1 cellular context compared by ENCODE assay signal in genomic region chr10:85612833-85613232, GRCh38.
TF ChIP-seq lines count a peak whose summit lies in the region.

No MANE protein-coding gene starts in this region.

TF ChIP-seq in GM12878, 131 proteins besides CTCF, POLR2A, EP300 and RAD21 (continued from another document):
- TF ChIP-seq, protein P1, sequence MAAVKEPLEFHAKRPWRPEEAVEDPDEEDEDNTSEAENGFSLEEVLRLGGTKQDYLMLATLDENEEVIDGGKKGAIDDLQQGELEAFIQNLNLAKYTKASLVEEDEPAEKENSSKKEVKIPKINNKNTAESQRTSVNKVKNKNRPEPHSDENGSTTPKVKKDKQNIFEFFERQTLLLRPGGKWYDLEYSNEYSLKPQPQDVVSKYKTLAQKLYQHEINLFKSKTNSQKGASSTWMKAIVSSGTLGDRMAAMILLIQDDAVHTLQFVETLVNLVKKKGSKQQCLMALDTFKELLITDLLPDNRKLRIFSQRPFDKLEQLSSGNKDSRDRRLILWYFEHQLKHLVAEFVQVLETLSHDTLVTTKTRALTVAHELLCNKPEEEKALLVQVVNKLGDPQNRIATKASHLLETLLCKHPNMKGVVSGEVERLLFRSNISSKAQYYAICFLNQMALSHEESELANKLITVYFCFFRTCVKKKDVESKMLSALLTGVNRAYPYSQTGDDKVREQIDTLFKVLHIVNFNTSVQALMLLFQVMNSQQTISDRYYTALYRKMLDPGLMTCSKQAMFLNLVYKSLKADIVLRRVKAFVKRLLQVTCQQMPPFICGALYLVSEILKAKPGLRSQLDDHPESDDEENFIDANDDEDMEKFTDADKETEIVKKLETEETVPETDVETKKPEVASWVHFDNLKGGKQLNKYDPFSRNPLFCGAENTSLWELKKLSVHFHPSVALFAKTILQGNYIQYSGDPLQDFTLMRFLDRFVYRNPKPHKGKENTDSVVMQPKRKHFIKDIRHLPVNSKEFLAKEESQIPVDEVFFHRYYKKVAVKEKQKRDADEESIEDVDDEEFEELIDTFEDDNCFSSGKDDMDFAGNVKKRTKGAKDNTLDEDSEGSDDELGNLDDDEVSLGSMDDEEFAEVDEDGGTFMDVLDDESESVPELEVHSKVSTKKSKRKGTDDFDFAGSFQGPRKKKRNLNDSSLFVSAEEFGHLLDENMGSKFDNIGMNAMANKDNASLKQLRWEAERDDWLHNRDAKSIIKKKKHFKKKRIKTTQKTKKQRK (IDR thresholded peaks at IDR 0.05; ENCODE audit: low read depth, low read length) = no peak
- no peak for TF ChIP-seq WRNIP1 (IDR thresholded peaks at IDR 0.05; ENCODE audit: borderline replicate concordance, low read depth, low read length)
- no peak for TF ChIP-seq POLR2AphosphoS5 (IDR thresholded peaks at IDR 0.05; ENCODE audit: low read length)
- TF ChIP-seq ZZZ3 (IDR thresholded peaks at IDR 0.05; ENCODE audit: control insufficient read depth, insufficient read length, low read depth) = no peak
- TF ChIP-seq E2F4 (IDR thresholded peaks at IDR 0.05; ENCODE audit: low read depth, low read length) = no peak
- no peak for TF ChIP-seq ZNF274 (IDR thresholded peaks at IDR 0.05; ENCODE audit: insufficient read depth, insufficient read length)
